In genomic region chr1:113945329-113945728, GRCh38 we compare ENCODE assay signal across 27 cellular contexts. TPM values are rescaled to one million over a fixed set of nuclear protein-coding genes. Genes with fewer than 3 reads are reported as not detected.
DNase-seq lines count a peak whose midpoint lies in the region; ATAC-seq and TF ChIP-seq lines count a peak whose summit lies in the region.
"Had no signal": no experiment of that assay in that cellular context is flagged by ENCODE, and none has a peak within 500 bp of the region (broad histone marks: within the 10 kb centered on the region; RNA-seq: fewer than 3 reads in every experiment).

No MANE protein-coding gene starts in this region.

- intact Hi-C loops in activated CD8-positive, alpha-beta T cell treated with anti-CD3 and anti-CD28 coated beads for 36 hours (cut with micrococcal nuclease): no loop called here

- peak overlapping the region; percentile 57 for H3K27ac Mint-ChIP-seq in activated CD8-positive, alpha-beta T cell treated with anti-CD3 and anti-CD28 coated beads for 36 hours
- no peak overlapping the region for H3K27ac Mint-ChIP-seq in activated CD8-positive, alpha-beta T cell treated with anti-CD3 and anti-CD28 coated beads, Interleukin-2, amount 10 ng/mL, durations not matched to agents 7 days and 5 days
- H3K27ac Mint-ChIP-seq in T-helper 17 cell: peak overlapping the region; percentile 93
- H3K27ac Mint-ChIP-seq in natural killer cell treated with Interleukin-12 subunit alpha and Interleukin-12 subunit beta and Interleukin-15 and Interleukin-18, amount 100 ng/mL, for 72 hours: peak overlapping the region; percentile 56 to 86

- H3K9me3 Mint-ChIP-seq in activated CD8-positive, alpha-beta T cell treated with anti-CD3 and anti-CD28 coated beads for 36 hours: no peaks in the 10 kb centered on the region
- no peaks in the 10 kb centered on the region for H3K9me3 Mint-ChIP-seq in activated CD8-positive, alpha-beta T cell treated with anti-CD3 and anti-CD28 coated beads, Interleukin-2, amount 10 ng/mL, durations not matched to agents 7 days and 5 days (ENCODE audit: insufficient read depth)
- H3K9me3 Mint-ChIP-seq in natural killer cell treated with Interleukin-12 subunit alpha and Interleukin-12 subunit beta and Interleukin-15 and Interleukin-18, amount 100 ng/mL, for 72 hours: no peaks in the 10 kb centered on the region

- H3K4me3 ChIP-seq in HEK293 (ENCODE audit: low read depth, low read length): no peak overlapping the region
- H3K4me3 ChIP-seq: HAP-1, left lung, thoracic aorta had no signal

- H3K36me3 ChIP-seq in HEK293 (ENCODE audit: control insufficient read depth in 2 of 2, insufficient read depth in 1 of 2, low read length in 2 of 2): peaks cover 18 to 30% of the 10 kb centered on the region in 2 experiments

- POLR2A ChIA-PET in activated CD8-positive, alpha-beta T cell treated with anti-CD3 and anti-CD28 coated beads for 36 hours (lab: Charles Lee): interaction anchor here (5.2 kb wide), 1 partner anchor 14 kb away, joined by 60 read pairs; the partner anchor contains the start of gene HIPK1
- POLR2A ChIA-PET in activated CD8-positive, alpha-beta T cell treated with anti-CD3 and anti-CD28 coated beads, Interleukin-2, amount 10 ng/mL, durations not matched to agents 7 days and 5 days (lab: Charles Lee): interaction anchor here (1.1 to 5.4 kb wide), 2 partner anchors 15 to 41 kb away, joined by 3 to 66 read pairs; partner anchors contain the start of genes AP4B1 and HIPK1
- POLR2A ChIA-PET in HEK293 (lab: Yijun Ruan, JAX): no interaction called here

- no peaks in the 10 kb centered on the region for H3K27me3 Mint-ChIP-seq in activated CD8-positive, alpha-beta T cell treated with anti-CD3 and anti-CD28 coated beads for 36 hours
- H3K27me3 Mint-ChIP-seq in activated CD8-positive, alpha-beta T cell treated with anti-CD3 and anti-CD28 coated beads, Interleukin-2, amount 10 ng/mL, durations not matched to agents 7 days and 5 days (ENCODE audit: low read depth): no peaks in the 10 kb centered on the region
- no peaks in the 10 kb centered on the region for H3K27me3 Mint-ChIP-seq in T-helper 17 cell
- H3K27me3 Mint-ChIP-seq in natural killer cell treated with Interleukin-12 subunit alpha and Interleukin-12 subunit beta and Interleukin-15 and Interleukin-18, amount 100 ng/mL, for 72 hours: no peaks in the 10 kb centered on the region
- H3K27me3 Mint-ChIP-seq: stimulated activated naive CD8-positive, alpha-beta T cell treated with anti-CD3 and anti-CD28 coated beads, Interleukin-15, amount 100 ng/mL, for 72 hours had no signal

- no peak overlapping the region for H3K4me3 Mint-ChIP-seq in activated CD8-positive, alpha-beta T cell treated with anti-CD3 and anti-CD28 coated beads for 36 hours
- no peak overlapping the region for H3K4me3 Mint-ChIP-seq in activated CD8-positive, alpha-beta T cell treated with anti-CD3 and anti-CD28 coated beads, Interleukin-2, amount 10 ng/mL, durations not matched to agents 7 days and 5 days
- H3K4me3 Mint-ChIP-seq in T-helper 17 cell: no peak overlapping the region
- peak overlapping the region; percentile 3 for H3K4me3 Mint-ChIP-seq in natural killer cell treated with Interleukin-12 subunit alpha and Interleukin-12 subunit beta and Interleukin-15 and Interleukin-18, amount 100 ng/mL, for 72 hours

- peaks cover 49% of the 10 kb centered on the region for H3K36me3 Mint-ChIP-seq in activated CD8-positive, alpha-beta T cell treated with anti-CD3 and anti-CD28 coated beads for 36 hours (ENCODE audit: low read depth)
- peaks cover 56% of the 10 kb centered on the region for H3K36me3 Mint-ChIP-seq in activated CD8-positive, alpha-beta T cell treated with anti-CD3 and anti-CD28 coated beads, Interleukin-2, amount 10 ng/mL, durations not matched to agents 7 days and 5 days (ENCODE audit: low read depth)
- H3K36me3 Mint-ChIP-seq in T-helper 17 cell (ENCODE audit: low read depth): peaks cover 2% of the 10 kb centered on the region
- peaks cover 27% of the 10 kb centered on the region for H3K36me3 Mint-ChIP-seq in natural killer cell treated with Interleukin-12 subunit alpha and Interleukin-12 subunit beta and Interleukin-15 and Interleukin-18, amount 100 ng/mL, for 72 hours

- H3K9me3 ChIP-seq in HEK293 (ENCODE audit: control insufficient read depth, insufficient read depth, low read depth, low read length) (no peaks in the 10 kb centered on the region), T-helper 17 cell (ENCODE audit: control insufficient read depth, low read length, poor library complexity, severe bottlenecking) (no peaks in the 10 kb centered on the region)
- H3K9me3 ChIP-seq: HAP-1, left lung, SK-N-SH, thoracic aorta had no signal

- ATAC-seq in activated CD8-positive, alpha-beta T cell treated with anti-CD3 and anti-CD28 coated beads for 36 hours: no peak
- ATAC-seq in activated CD8-positive, alpha-beta T cell treated with anti-CD3 and anti-CD28 coated beads, Interleukin-2, amount 10 ng/mL, durations not matched to agents 7 days and 5 days: no peak
- no peak for ATAC-seq in T-helper 17 cell
- ATAC-seq in natural killer cell treated with Interleukin-12 subunit alpha and Interleukin-12 subunit beta and Interleukin-15 and Interleukin-18, amount 100 ng/mL, for 72 hours: no peak
- no peak for ATAC-seq in GM19324 (IDR thresholded peaks at IDR 0.05; ENCODE audit: low FRiP score, unreplicated experiment)
- no peak for ATAC-seq in HG02885 (IDR thresholded peaks at IDR 0.05; ENCODE audit: poor library complexity, unreplicated experiment)
- ATAC-seq: esophagus mucosa; left lung; right cardiac atrium; stimulated activated naive CD8-positive, alpha-beta T cell treated with anti-CD3 and anti-CD28 coated beads, Interleukin-15, amount 100 ng/mL, for 72 hours had no signal

- peaks cover 75% of the 10 kb centered on the region for H3K4me1 Mint-ChIP-seq in activated CD8-positive, alpha-beta T cell treated with anti-CD3 and anti-CD28 coated beads for 36 hours (ENCODE audit: low read depth)
- peaks cover 66% of the 10 kb centered on the region for H3K4me1 Mint-ChIP-seq in activated CD8-positive, alpha-beta T cell treated with anti-CD3 and anti-CD28 coated beads, Interleukin-2, amount 10 ng/mL, durations not matched to agents 7 days and 5 days (ENCODE audit: low read depth)
- H3K4me1 Mint-ChIP-seq in T-helper 17 cell: peaks cover 52% of the 10 kb centered on the region
- H3K4me1 Mint-ChIP-seq in natural killer cell treated with Interleukin-12 subunit alpha and Interleukin-12 subunit beta and Interleukin-15 and Interleukin-18, amount 100 ng/mL, for 72 hours (ENCODE audit: low read depth in 2 of 2): peaks cover 53 to 65% of the 10 kb centered on the region in 2 donors

- peaks cover 19% of the 10 kb centered on the region; the same call in 1 of the 2 replicates for H3K4me1 ChIP-seq in HEK293 (ENCODE audit: control insufficient read depth, insufficient read depth, low read length)
- H3K4me1 ChIP-seq: HAP-1 had no signal

- CTCF ChIA-PET in activated CD8-positive, alpha-beta T cell treated with anti-CD3 and anti-CD28 coated beads for 36 hours (lab: Charles Lee): interaction anchor here (0.7 to 7.6 kb wide), 4 partner anchors 9 to 15 kb away, joined by 4 to 57 read pairs (median 4); partner anchors contain the start of gene HIPK1
- CTCF ChIA-PET in activated CD8-positive, alpha-beta T cell treated with anti-CD3 and anti-CD28 coated beads, Interleukin-2, amount 10 ng/mL, durations not matched to agents 7 days and 5 days (lab: Charles Lee): interaction anchor here (1.0 to 9.8 kb wide), 4 partner anchors 9 to 18 kb away, joined by 3 to 121 read pairs (median 22); partner anchors contain the start of gene HIPK1
- CTCF ChIA-PET in HEK293 (lab: Yijun Ruan, JAX): interaction anchor here (0.7 kb wide), 1 partner anchor 1503 kb away, joined by 3 read pairs; no protein-coding TSS in a partner anchor

- DNase-seq in activated CD8-positive, alpha-beta T cell treated with anti-CD3 and anti-CD28 coated beads for 36 hours: no peak
- DNase-seq in activated CD8-positive, alpha-beta T cell treated with anti-CD3 and anti-CD28 coated beads, Interleukin-2, amount 10 ng/mL, durations not matched to agents 7 days and 5 days: no peak
- DNase-seq in T-helper 17 cell (no peak), ecto neural progenitor cell (ENCODE audit: low spot score) (no peak)
- DNase-seq in natural killer cell treated with Interleukin-12 subunit alpha and Interleukin-12 subunit beta and Interleukin-15 and Interleukin-18, amount 100 ng/mL, for 72 hours (ENCODE audit: low spot score): no peak
- DNase-seq: activated CD8-positive, alpha-beta memory T cell treated with anti-CD3 and anti-CD28 coated beads for 24 hours; activated effector memory CD4-positive, alpha-beta T cell treated with anti-CD3 and anti-CD28 coated beads, Interleukin-2, amount 50 U/mL, for 16 hours; activated T-cell treated with anti-CD3 and anti-CD28 coated beads for 4 hours; central memory CD4-positive, alpha-beta T cell; islet precursor cell; left lung; mesenchymal stem cell; NCI-H1092; NCI-H187; NCI-H2171; posterior cingulate gyrus; right cardiac atrium; SK-N-SH; stimulated activated CD4-positive, alpha-beta T cell treated with anti-CD3 and anti-CD28 coated beads, Interleukin-1b, Interleukin-23, amount 100 ng/mL, for 48 hours; stimulated activated CD8-positive, alpha-beta memory T cell treated with anti-CD3 and anti-CD28 coated beads, Interleukin-4, amount 100 ng/mL, for 48 hours; stimulated activated naive CD8-positive, alpha-beta T cell treated with anti-CD3 and anti-CD28 coated beads, Interleukin-15, amount 100 ng/mL, for 72 hours had no signal

- H3K27ac ChIP-seq in HEK293 (ENCODE audit: extremely low read depth, low read depth, low read length): no peak overlapping the region
- H3K27ac ChIP-seq: left lung, thoracic aorta had no signal

- TF ChIP-seq CTCF in activated CD8-positive, alpha-beta T cell treated with anti-CD3 and anti-CD28 coated beads for 36 hours (IDR thresholded peaks at IDR 0.05): no peak
- TF ChIP-seq CTCF in HEK293 (tag by site-specific recombination; IDR thresholded peaks at IDR 0.05): no peak

RNA-seq across cellular contexts. Expression of gene HIPK1, which starts 16.2 kb away (rescaled TPM):
- 10 to 100 TPM; 42.8 to 45.1 TPM for total RNA-seq in activated CD8-positive, alpha-beta T cell treated with anti-CD3 and anti-CD28 coated beads for 36 hours
- total RNA-seq in activated CD8-positive, alpha-beta T cell treated with anti-CD3 and anti-CD28 coated beads, Interleukin-2, amount 10 ng/mL, durations not matched to agents 7 days and 5 days: 10 to 100 TPM; 89.3 to 92.7 TPM
- total RNA-seq in T-helper 17 cell: 100 to 1,000 TPM; 228 to 253 TPM
- 100 to 1,000 TPM in 1 of 2 donors, 10 to 100 TPM in 1; 80.6 to 110 TPM for total RNA-seq in natural killer cell treated with Interleukin-12 subunit alpha and Interleukin-12 subunit beta and Interleukin-15 and Interleukin-18, amount 100 ng/mL, for 72 hours

RNA-seq across cellular contexts. Expression of gene OLFML3, which starts 33.9 kb away (rescaled TPM):
- under 1 TPM; 0.14 to 0.49 TPM for total RNA-seq in activated CD8-positive, alpha-beta T cell treated with anti-CD3 and anti-CD28 coated beads for 36 hours
- under 1 TPM; 0.42 to 0.78 TPM for total RNA-seq in activated CD8-positive, alpha-beta T cell treated with anti-CD3 and anti-CD28 coated beads, Interleukin-2, amount 10 ng/mL, durations not matched to agents 7 days and 5 days
- total RNA-seq in T-helper 17 cell: 1 to 10 TPM; 1.0 to 1.2 TPM
- total RNA-seq in natural killer cell treated with Interleukin-12 subunit alpha and Interleukin-12 subunit beta and Interleukin-15 and Interleukin-18, amount 100 ng/mL, for 72 hours: 1 to 10 TPM in 1 of 2 donors, under 1 TPM in 1; 0.59 to 1.2 TPM

RNA-seq across cellular contexts. Expression of gene DCLRE1B, which starts 40.2 kb away (rescaled TPM):
- total RNA-seq in activated CD8-positive, alpha-beta T cell treated with anti-CD3 and anti-CD28 coated beads for 36 hours: 10 to 100 TPM; 19.1 to 19.3 TPM
- 10 to 100 TPM; 19.6 to 19.7 TPM for total RNA-seq in activated CD8-positive, alpha-beta T cell treated with anti-CD3 and anti-CD28 coated beads, Interleukin-2, amount 10 ng/mL, durations not matched to agents 7 days and 5 days
- 1 to 10 TPM; 5.4 to 7.0 TPM for total RNA-seq in T-helper 17 cell
- 10 to 100 TPM; 12.6 to 22.0 TPM for total RNA-seq in natural killer cell treated with Interleukin-12 subunit alpha and Interleukin-12 subunit beta and Interleukin-15 and Interleukin-18, amount 100 ng/mL, for 72 hours

RNA-seq across cellular contexts. Expression of gene AP4B1, which starts 40.7 kb away (rescaled TPM):
- total RNA-seq in activated CD8-positive, alpha-beta T cell treated with anti-CD3 and anti-CD28 coated beads for 36 hours: 10 to 100 TPM; 38.2 to 38.5 TPM
- total RNA-seq in activated CD8-positive, alpha-beta T cell treated with anti-CD3 and anti-CD28 coated beads, Interleukin-2, amount 10 ng/mL, durations not matched to agents 7 days and 5 days: 10 to 100 TPM; 42.9 to 44.9 TPM
- total RNA-seq in T-helper 17 cell: 10 to 100 TPM; 52.1 to 56.1 TPM
- 10 to 100 TPM; 40.4 to 76.0 TPM for total RNA-seq in natural killer cell treated with Interleukin-12 subunit alpha and Interleukin-12 subunit beta and Interleukin-15 and Interleukin-18, amount 100 ng/mL, for 72 hours

RNA-seq across cellular contexts. Expression of gene BCL2L15, which starts 57.9 kb away (rescaled TPM):
- under 1 TPM; 0.40 to 0.61 TPM for total RNA-seq in activated CD8-positive, alpha-beta T cell treated with anti-CD3 and anti-CD28 coated beads for 36 hours
- 1 to 10 TPM; 1.0 to 1.1 TPM for total RNA-seq in activated CD8-positive, alpha-beta T cell treated with anti-CD3 and anti-CD28 coated beads, Interleukin-2, amount 10 ng/mL, durations not matched to agents 7 days and 5 days
- 1 to 10 TPM; 1.4 to 1.5 TPM for total RNA-seq in T-helper 17 cell
- 1 to 10 TPM; 1.3 to 3.0 TPM for total RNA-seq in natural killer cell treated with Interleukin-12 subunit alpha and Interleukin-12 subunit beta and Interleukin-15 and Interleukin-18, amount 100 ng/mL, for 72 hours
